In genomic region chr3:190619353-190619752, GRCh38 we compare ENCODE assay signal across 21 cellular contexts.
DNase-seq lines count a peak whose midpoint lies in the region; ATAC-seq and TF ChIP-seq lines count a peak whose summit lies in the region.
"Had no signal": no experiment of that assay in that cellular context is flagged by ENCODE, and none has a peak within 500 bp of the region (broad histone marks: within the 10 kb centered on the region; RNA-seq: fewer than 3 reads in every experiment).

No MANE protein-coding gene starts in this region.

- intact Hi-C loops in activated T-helper 1 cell treated with anti-CD3 and anti-CD28 coated beads, Interleukin-12 subunit alpha, Interleukin-12 subunit beta, Interleukin-2, Interleukin-4 antibody, amounts not matched to agents 30 ng/mL and 10 ng/mL and 1 ng/mL, durations not matched to agents 14 hours and 24 hours and 36 hours (cut with micrococcal nuclease): loop anchor here (2.0 to 5.0 kb wide), 5 partner anchors 78 to 1867 kb away; no protein-coding TSS in a partner anchor

- H3K4me1 ChIP-seq in DND-41 (ENCODE audit: insufficient read depth, low read length): peaks cover 56% of the 10 kb centered on the region
- H3K4me1 ChIP-seq in neutrophil (ENCODE audit: control insufficient read depth in 1 of 2, insufficient read depth in 1 of 2, low read depth in 1 of 2, low read length in 1 of 2): peaks cover 85 to 89% of the 10 kb centered on the region in 2 experiments
- H3K4me1 ChIP-seq: colonic mucosa, esophagus muscularis mucosa, Peyer's patch, testis had no signal

- TF ChIP-seq CTCF in DND-41 (IDR thresholded peaks at IDR 0.05; ENCODE audit: borderline replicate concordance, extremely low read depth, low read length, poor library complexity, severe bottlenecking): no peak
- no peak for TF ChIP-seq CTCF in neutrophil (IDR thresholded peaks at IDR 0.05)

- H2AFZ ChIP-seq in DND-41 (ENCODE audit: low read depth, low read length): peak overlapping the region; percentile 56; the same call in 1 of the 2 replicates

- no peak for DNase-seq in activated T-cell treated with anti-CD3 and anti-CD28 coated beads, Interleukin-2, amount 50 U/mL, for 24 hours
- DNase-seq in activated T-cell treated with anti-CD3 and anti-CD28 coated beads, Interleukin-2, amount 50 U/mL, for 48 hours: no peak
- peak; percentile 15 for DNase-seq in DND-41
- DNase-seq in activated T-helper 1 cell treated with anti-CD3 and anti-CD28 coated beads, Interleukin-12 subunit alpha, Interleukin-12 subunit beta, Interleukin-2, Interleukin-4 antibody, amounts not matched to agents 30 ng/mL and 10 ng/mL and 1 ng/mL, durations not matched to agents 14 hours and 24 hours and 36 hours (ENCODE audit: low spot score): no peak
- DNase-seq in NCI-H774 (lab: John Stamatoyannopoulos, UW): no peak
- DNase-seq in dermis blood vessel endothelial cell: no peak
- DNase-seq: ACHN; amniotic stem cell; colonic mucosa; endodermal cell; foreskin melanocyte; NCI-H524; Peyer's patch; small intestine; stimulated activated CD4-positive, alpha-beta T cell treated with anti-CD3 and anti-CD28 coated beads, Interleukin-2, amount 100 ng/mL, for 24 hours; testis had no signal

- H3K27me3 ChIP-seq in DND-41 (ENCODE audit: insufficient read depth, low read length, poor library complexity): no peaks in the 10 kb centered on the region
- no peaks in the 10 kb centered on the region for H3K27me3 ChIP-seq in neutrophil
- H3K27me3 ChIP-seq: BLaER1, colonic mucosa, esophagus muscularis mucosa, Peyer's patch, testis had no signal

- H3K36me3 ChIP-seq in DND-41 (ENCODE audit: insufficient read depth, low read length) (peaks cover 33% of the 10 kb centered on the region; the same call in 1 of the 2 replicates), neutrophil (no peaks in the 10 kb centered on the region)
- H3K36me3 ChIP-seq: BLaER1, colonic mucosa, Peyer's patch had no signal

- peaks cover 5% of the 10 kb centered on the region for H3K9me3 Mint-ChIP-seq in activated T-cell treated with anti-CD3 and anti-CD28 coated beads, Interleukin-2, amount 50 U/mL, for 24 hours
- H3K9me3 Mint-ChIP-seq in activated T-helper 1 cell treated with anti-CD3 and anti-CD28 coated beads, Interleukin-12 subunit alpha, Interleukin-12 subunit beta, Interleukin-2, Interleukin-4 antibody, amounts not matched to agents 30 ng/mL and 10 ng/mL and 1 ng/mL, durations not matched to agents 14 hours and 24 hours and 36 hours: peaks cover 13% of the 10 kb centered on the region
- H3K9me3 Mint-ChIP-seq: endodermal cell had no signal

- H3K9ac ChIP-seq in DND-41 (ENCODE audit: low read depth, low read length): peak overlapping the region; percentile 53
- H3K9ac ChIP-seq: BLaER1 had no signal

- peak overlapping the region; percentile 93 for H3K27ac ChIP-seq in DND-41 (ENCODE audit: low read length)
- peak overlapping the region; percentile 95 for H3K27ac ChIP-seq in neutrophil
- H3K27ac ChIP-seq: BLaER1, colonic mucosa, esophagus muscularis mucosa, Peyer's patch, testis had no signal

- H3K4me3 Mint-ChIP-seq in activated T-cell treated with anti-CD3 and anti-CD28 coated beads, Interleukin-2, amount 50 U/mL, for 24 hours: peak overlapping the region; percentile 60
- H3K4me3 Mint-ChIP-seq in activated T-helper 1 cell treated with anti-CD3 and anti-CD28 coated beads, Interleukin-12 subunit alpha, Interleukin-12 subunit beta, Interleukin-2, Interleukin-4 antibody, amounts not matched to agents 30 ng/mL and 10 ng/mL and 1 ng/mL, durations not matched to agents 14 hours and 24 hours and 36 hours: peak overlapping the region; percentile 50
- H3K4me3 Mint-ChIP-seq: endodermal cell had no signal

- H4K20me1 ChIP-seq in DND-41 (ENCODE audit: insufficient read depth, low read length): no peaks in the 10 kb centered on the region
- H4K20me1 ChIP-seq: BLaER1 had no signal

- H3K4me2 ChIP-seq in DND-41 (ENCODE audit: insufficient read depth, low read length): peak overlapping the region; percentile 7; the same call in 1 of the 2 replicates

- peaks cover 74% of the 10 kb centered on the region for H3K4me1 Mint-ChIP-seq in activated T-cell treated with anti-CD3 and anti-CD28 coated beads, Interleukin-2, amount 50 U/mL, for 24 hours (ENCODE audit: low read depth)
- peaks cover 99% of the 10 kb centered on the region for H3K4me1 Mint-ChIP-seq in activated T-helper 1 cell treated with anti-CD3 and anti-CD28 coated beads, Interleukin-12 subunit alpha, Interleukin-12 subunit beta, Interleukin-2, Interleukin-4 antibody, amounts not matched to agents 30 ng/mL and 10 ng/mL and 1 ng/mL, durations not matched to agents 14 hours and 24 hours and 36 hours (ENCODE audit: low read depth)

- no peak overlapping the region for H3K4me3 ChIP-seq in DND-41 (ENCODE audit: low read depth in 1 of 2, low read length in 2 of 2)
- H3K4me3 ChIP-seq in neutrophil (ENCODE audit: low read depth in 1 of 2, low read length in 1 of 2): peak overlapping the region in 1 of 2 experiments; percentile 4
- H3K4me3 ChIP-seq: BLaER1, colonic mucosa, esophagus muscularis mucosa, GM12878, Peyer's patch, testis had no signal

- no peaks in the 10 kb centered on the region for H3K27me3 Mint-ChIP-seq in activated T-cell treated with anti-CD3 and anti-CD28 coated beads, Interleukin-2, amount 50 U/mL, for 24 hours
- no peaks in the 10 kb centered on the region for H3K27me3 Mint-ChIP-seq in activated T-helper 1 cell treated with anti-CD3 and anti-CD28 coated beads, Interleukin-12 subunit alpha, Interleukin-12 subunit beta, Interleukin-2, Interleukin-4 antibody, amounts not matched to agents 30 ng/mL and 10 ng/mL and 1 ng/mL, durations not matched to agents 14 hours and 24 hours and 36 hours (ENCODE audit: insufficient read depth)

- ATAC-seq in DND-41 (ENCODE audit: insufficient read depth, low read depth): no peak
- no peak for ATAC-seq in GM18868 (IDR thresholded peaks at IDR 0.05; ENCODE audit: unreplicated experiment)
- ATAC-seq: GM12878 had no signal

- peak overlapping the region; percentile 97 for H3K27ac Mint-ChIP-seq in activated T-cell treated with anti-CD3 and anti-CD28 coated beads, Interleukin-2, amount 50 U/mL, for 24 hours
- peak overlapping the region; percentile 97 for H3K27ac Mint-ChIP-seq in activated T-helper 1 cell treated with anti-CD3 and anti-CD28 coated beads, Interleukin-12 subunit alpha, Interleukin-12 subunit beta, Interleukin-2, Interleukin-4 antibody, amounts not matched to agents 30 ng/mL and 10 ng/mL and 1 ng/mL, durations not matched to agents 14 hours and 24 hours and 36 hours
- H3K27ac Mint-ChIP-seq: endodermal cell had no signal

- H3K9me3 ChIP-seq in DND-41 (ENCODE audit: insufficient read depth, low read length, severe bottlenecking) (no peaks in the 10 kb centered on the region), neutrophil (no peaks in the 10 kb centered on the region)
- H3K9me3 ChIP-seq: BLaER1, colonic mucosa, esophagus muscularis mucosa, Peyer's patch, testis had no signal

- peaks cover 67% of the 10 kb centered on the region for H3K36me3 Mint-ChIP-seq in activated T-cell treated with anti-CD3 and anti-CD28 coated beads, Interleukin-2, amount 50 U/mL, for 24 hours (ENCODE audit: low read depth)
- peaks cover 51% of the 10 kb centered on the region for H3K36me3 Mint-ChIP-seq in activated T-helper 1 cell treated with anti-CD3 and anti-CD28 coated beads, Interleukin-12 subunit alpha, Interleukin-12 subunit beta, Interleukin-2, Interleukin-4 antibody, amounts not matched to agents 30 ng/mL and 10 ng/mL and 1 ng/mL, durations not matched to agents 14 hours and 24 hours and 36 hours (ENCODE audit: low read depth)

- no peaks in the 10 kb centered on the region for H3K79me2 ChIP-seq in DND-41 (ENCODE audit: insufficient read depth, low read length)
